15 cellular contexts compared by ENCODE assay signal in genomic region chr1:160666079-160666442, GRCh38. TPM values are rescaled to one million over a fixed set of nuclear protein-coding genes. Genes with fewer than 3 reads are reported as not detected.
A peak's percentile ranks its signal among the peaks of the same experiment; 100 is the strongest.
DNase-seq lines count a peak whose midpoint lies in the region; TF ChIP-seq lines count a peak whose summit lies in the region.
"Had no signal": no experiment of that assay in that cellular context is flagged by ENCODE, and none has a peak within 500 bp of the region (broad histone marks: within the 10 kb centered on the region; RNA-seq: fewer than 3 reads in every experiment).

No MANE protein-coding gene starts in this region.

- intact Hi-C loops in colonic mucosa (cut with DNase I) (no loop called here), Caco-2 (cut with micrococcal nuclease; ENCODE audit: unreplicated experiment) (no loop called here)

- H3K79me2 ChIP-seq in parathyroid adenoma, result no peaks in the 10 kb centered on the region

- no peak overlapping the region for H3K4me3 ChIP-seq in colonic mucosa
- H3K4me3 ChIP-seq in parathyroid adenoma (ENCODE audit: low read depth, low read length), result no peak overlapping the region
- H3K4me3 ChIP-seq in Caco-2 (ENCODE audit: low read depth, low read length), result no peak overlapping the region
- H3K4me3 ChIP-seq: MG63 had no signal

- H3K27me3 Mint-ChIP-seq in T-helper 1 cell treated with Interleukin-12 subunit alpha and Interleukin-12 subunit beta and Interleukin-4 antibody, amounts not matched to agents 30 μg/mL and 1 μg/mL, for 36 hours (ENCODE audit: low read depth), result no peaks in the 10 kb centered on the region
- H3K27me3 Mint-ChIP-seq in Caco-2 (ENCODE audit: insufficient read depth, unreplicated experiment), result no peaks in the 10 kb centered on the region

- DNase-seq in T-helper 1 cell, result no peak
- no peak for DNase-seq in colonic mucosa
- no peak for DNase-seq in islet precursor cell
- DNase-seq in NOMO-1 treated with dmso at 0.1 percent for 144 hours (lab: John Stamatoyannopoulos, UW; ENCODE audit: unreplicated experiment), result no peak
- DNase-seq in Caco-2, result no peak
- DNase-seq: 8988T; DMS79 treated with DMSO at 0.1 percent for 48 hours; MG63; nephron progenitor cell; stimulated activated naive CD4-positive, alpha-beta T cell had no signal

- peak overlapping the region; percentile 94 for H3K27ac Mint-ChIP-seq in T-helper 1 cell treated with Interleukin-12 subunit alpha and Interleukin-12 subunit beta and Interleukin-4 antibody, amounts not matched to agents 30 μg/mL and 1 μg/mL, for 36 hours
- H3K27ac Mint-ChIP-seq in Caco-2 (ENCODE audit: unreplicated experiment), result no peak overlapping the region
- H3K27ac Mint-ChIP-seq: nephron progenitor cell had no signal

- CTCF ChIA-PET in Caco-2 (lab: Charles Lee), result interaction anchor here (1.1 kb wide), 1 partner anchor 15 kb away, joined by 3 read pairs; no protein-coding TSS in a partner anchor

- no peak overlapping the region for H2AFZ ChIP-seq in parathyroid adenoma

- H3K4me1 Mint-ChIP-seq in T-helper 1 cell treated with Interleukin-12 subunit alpha and Interleukin-12 subunit beta and Interleukin-4 antibody, amounts not matched to agents 30 μg/mL and 1 μg/mL, for 36 hours (ENCODE audit: low read depth), result peaks cover 74% of the 10 kb centered on the region
- H3K4me1 Mint-ChIP-seq in Caco-2 (ENCODE audit: low read depth, unreplicated experiment), result peaks cover 24% of the 10 kb centered on the region

- H3K4me1 ChIP-seq in colonic mucosa (no peaks in the 10 kb centered on the region), parathyroid adenoma (no peaks in the 10 kb centered on the region), Caco-2 (peaks cover 23% of the 10 kb centered on the region)

- no peak overlapping the region for H3K9ac ChIP-seq in colonic mucosa (ENCODE audit: low read depth in 2 of 2, low read length in 2 of 2)
- H3K9ac ChIP-seq in parathyroid adenoma, result no peak overlapping the region

- TF ChIP-seq CTCF in colonic mucosa (IDR thresholded peaks at IDR 0.05), result no peak
- TF ChIP-seq CTCF in parathyroid adenoma (IDR thresholded peaks at IDR 0.05), result no peak
- TF ChIP-seq CTCF in Caco-2 (IDR thresholded peaks at IDR 0.05; ENCODE audit: insufficient read depth in 1 of 2, low read depth in 1 of 2, low read length in 1 of 2, severe bottlenecking in 1 of 2, unreplicated experiment in 1 of 2), result no peak

- H3K4me3 Mint-ChIP-seq in T-helper 1 cell treated with Interleukin-12 subunit alpha and Interleukin-12 subunit beta and Interleukin-4 antibody, amounts not matched to agents 30 μg/mL and 1 μg/mL, for 36 hours, result peak overlapping the region; percentile 75
- no peak overlapping the region for H3K4me3 Mint-ChIP-seq in Caco-2 (ENCODE audit: unreplicated experiment)
- H3K4me3 Mint-ChIP-seq: nephron progenitor cell had no signal

- peaks cover 9% of the 10 kb centered on the region for H3K9me3 ChIP-seq in KOPT-K1 (ENCODE audit: insufficient read depth, low read length, poor library complexity, severe bottlenecking)
- no peaks in the 10 kb centered on the region for H3K9me3 ChIP-seq in colonic mucosa
- H3K9me3 ChIP-seq in parathyroid adenoma (ENCODE audit: control insufficient read depth, low read length), result no peaks in the 10 kb centered on the region
- H3K9me3 ChIP-seq in Caco-2, result peaks cover 14% of the 10 kb centered on the region

- no TSS peak for BruUV-seq in Caco-2 (replicated peaks; lab: Mats Ljungman, UMichigan)

- H3K27me3 ChIP-seq in colonic mucosa, result no peaks in the 10 kb centered on the region
- H3K27me3 ChIP-seq in parathyroid adenoma (ENCODE audit: control insufficient read depth, insufficient read depth, low read length), result no peaks in the 10 kb centered on the region
- no peaks in the 10 kb centered on the region for H3K27me3 ChIP-seq in Caco-2 (replicated peaks; ENCODE audit: control insufficient read depth, insufficient read depth, low read length)
- H3K27me3 ChIP-seq: MG63 had no signal

- H3K36me3 ChIP-seq in KOPT-K1 (ENCODE audit: insufficient read depth, low read length) (no peaks in the 10 kb centered on the region), colonic mucosa (no peaks in the 10 kb centered on the region), parathyroid adenoma (ENCODE audit: control insufficient read depth, insufficient read depth, low read length) (no peaks in the 10 kb centered on the region), Caco-2 (ENCODE audit: control insufficient read depth, insufficient read depth, low read length) (no peaks in the 10 kb centered on the region)
- H3K36me3 ChIP-seq: MG63 had no signal

- POLR2A ChIA-PET in Caco-2 (lab: Charles Lee), result no interaction called here

- H3K27ac ChIP-seq in KOPT-K1 (ENCODE audit: low read depth, low read length, poor library complexity, severe bottlenecking) (peak overlapping the region; percentile 67), colonic mucosa (peak overlapping the region; percentile 19), parathyroid adenoma (peak overlapping the region; percentile 56)

- peaks cover 12% of the 10 kb centered on the region for H3K9me3 Mint-ChIP-seq in T-helper 1 cell treated with Interleukin-12 subunit alpha and Interleukin-12 subunit beta and Interleukin-4 antibody, amounts not matched to agents 30 μg/mL and 1 μg/mL, for 36 hours
- H3K9me3 Mint-ChIP-seq in Caco-2 (ENCODE audit: unreplicated experiment), result peaks cover 9% of the 10 kb centered on the region

- no peak overlapping the region for H3K4me2 ChIP-seq in parathyroid adenoma (ENCODE audit: low read length)

- H3K36me3 Mint-ChIP-seq in T-helper 1 cell treated with Interleukin-12 subunit alpha and Interleukin-12 subunit beta and Interleukin-4 antibody, amounts not matched to agents 30 μg/mL and 1 μg/mL, for 36 hours (ENCODE audit: low read depth), result peaks cover 29% of the 10 kb centered on the region
- no peaks in the 10 kb centered on the region for H3K36me3 Mint-ChIP-seq in Caco-2 (ENCODE audit: insufficient read depth, unreplicated experiment)

RNA-seq across cellular contexts. Expression of gene SLAMF1, which starts 19.2 kb away (rescaled TPM):
- total RNA-seq in colonic mucosa, result 1 to 10 TPM in 1 of 2 donors, under 1 TPM in 1; 0.69 to 1.2 TPM
- total RNA-seq in Caco-2 (2022), result not detected in 2 replicates
- total RNA-seq: endothelial cell of umbilical vein, NCI-H460 had no signal

RNA-seq across cellular contexts. Expression of gene CD48, which starts 45.6 kb away (rescaled TPM):
- total RNA-seq in colonic mucosa, result 1 to 10 TPM; 4.9 to 9.2 TPM
- total RNA-seq in Caco-2 (2022), result not detected in 2 replicates
- total RNA-seq: endothelial cell of umbilical vein, NCI-H460 had no signal
